ENCODE assay signal across 1 cellular context in genomic region chr14:65650843-65651242, GRCh38.
TF ChIP-seq lines count a peak whose summit lies in the region.

No MANE protein-coding gene starts in this region.

TF ChIP-seq in HepG2, 621 proteins besides CTCF, POLR2A, EP300 and RAD21 (continued from another document):
- TF ChIP-seq MEIS2 (CRISPR knock-in tag; IDR thresholded peaks at IDR 0.05): no peak
- no peak for TF ChIP-seq SOX6 (IDR thresholded peaks at IDR 0.05)
- TF ChIP-seq SOX6 (CRISPR knock-in tag; IDR thresholded peaks at IDR 0.05): no peak
- no peak for TF ChIP-seq ZNF761 (CRISPR knock-in tag; conservative IDR thresholded peaks at IDR 0.05)
- TF ChIP-seq SIN3A (IDR thresholded peaks at IDR 0.05; ENCODE audit: borderline replicate concordance, low read depth, low read length): no peak
